ENCODE assay signal across 8 cellular contexts in genomic region chr2:23312996-23313606, GRCh38.
DNase-seq lines count a peak whose midpoint lies in the region; ATAC-seq, FAIRE-seq and TF ChIP-seq lines count a peak whose summit lies in the region.

No MANE protein-coding gene starts in this region.

- FAIRE-seq in frontal cortex (lab: Jason Lieb, UNC) (no peak), RCC 7860 (lab: Jason Lieb, UNC) (no peak)

- DNase-seq in AG09319 (ENCODE audit: extremely low read depth, low read depth) (no peak), islet precursor cell (peak; percentile 78), foreskin melanocyte (no peak), frontal cortex (ENCODE audit: low spot score in 2 of 2) (no peak), RCC 7860 (ENCODE audit: low spot score) (no peak)

- no peak overlapping the region for H3K27ac ChIP-seq in VCaP

- ATAC-seq in GM18511 (IDR thresholded peaks at IDR 0.05; ENCODE audit: unreplicated experiment) = peak; percentile 94
- ATAC-seq in HG03097 (IDR thresholded peaks at IDR 0.05; ENCODE audit: low FRiP score, unreplicated experiment) = peak; percentile 65

- TF ChIP-seq CTCF in AG09319 (IDR thresholded peaks at IDR 0.05; ENCODE audit: low read depth, low read length) (peak; percentile 58), VCaP (conservative IDR thresholded peaks at IDR 0.05) (peak; percentile 25; the same call in 1 of the 2 replicates)
